Comparison of ENCODE assay signal across 17 cellular contexts in genomic region chr3:101081990-101082389, GRCh38.
"Had no signal": no experiment of that assay in that cellular context is flagged by ENCODE, and none has a peak within 500 bp of the region (broad histone marks: within the 10 kb centered on the region; RNA-seq: fewer than 3 reads in every experiment).

No MANE protein-coding gene starts in this region.

- H3K4me1 ChIP-seq: breast epithelium, lower lobe of right lung, psoas muscle, right lobe of liver had no signal

- H3K27ac ChIP-seq: breast epithelium, lower lobe of right lung, psoas muscle, right lobe of liver, transverse colon had no signal

- H3K9me3 Mint-ChIP-seq: activated naive CD4-positive, alpha-beta T cell treated with anti-CD3 and anti-CD28 coated beads, Interleukin-2, amount 50 U/mL, for 24 hours; activated T-helper 2 cell treated with anti-CD3 and anti-CD28 coated beads, Interferon-gamma antibody, Interleukin-2, Interleukin-4, amounts not matched to agents 10 μg/mL and 5 μg/mL and 100 μg/mL, durations not matched to agents 14 hours and 24 hours and 36 hours; nephron; T-helper 1 cell treated with Interleukin-12 subunit alpha and Interleukin-12 subunit beta and Interleukin-4 antibody, amounts not matched to agents 30 μg/mL and 1 μg/mL, for 36 hours had no signal

- H3K27me3 ChIP-seq: breast epithelium, right lobe of liver, transverse colon had no signal

- FAIRE-seq: colon had no signal

- H3K36me3 ChIP-seq: breast epithelium, lower lobe of right lung, right lobe of liver, transverse colon had no signal

- H3K4me1 Mint-ChIP-seq: activated naive CD4-positive, alpha-beta T cell treated with anti-CD3 and anti-CD28 coated beads, Interleukin-2, amount 50 U/mL, for 24 hours had no signal

- ATAC-seq: left cardiac atrium, lower lobe of right lung, psoas muscle, right lobe of liver had no signal

- H3K4me3 Mint-ChIP-seq: activated naive CD4-positive, alpha-beta T cell treated with anti-CD3 and anti-CD28 coated beads, Interleukin-2, amount 50 U/mL, for 24 hours; nephron; T-helper 1 cell treated with Interleukin-12 subunit alpha and Interleukin-12 subunit beta and Interleukin-4 antibody, amounts not matched to agents 30 μg/mL and 1 μg/mL, for 36 hours had no signal

- H3K9me3 ChIP-seq: breast epithelium, lower lobe of right lung, psoas muscle, right lobe of liver, transverse colon had no signal

- H3K27ac Mint-ChIP-seq: activated naive CD4-positive, alpha-beta T cell treated with anti-CD3 and anti-CD28 coated beads, Interleukin-2, amount 50 U/mL, for 24 hours; activated T-helper 2 cell treated with anti-CD3 and anti-CD28 coated beads, Interferon-gamma antibody, Interleukin-2, Interleukin-4, amounts not matched to agents 10 μg/mL and 5 μg/mL and 100 μg/mL, durations not matched to agents 14 hours and 24 hours and 36 hours; nephron; T-helper 1 cell treated with Interleukin-12 subunit alpha and Interleukin-12 subunit beta and Interleukin-4 antibody, amounts not matched to agents 30 μg/mL and 1 μg/mL, for 36 hours had no signal

- H3K4me3 ChIP-seq: breast epithelium, lower lobe of right lung, psoas muscle, right lobe of liver, transverse colon had no signal

- H3K36me3 Mint-ChIP-seq: activated naive CD4-positive, alpha-beta T cell treated with anti-CD3 and anti-CD28 coated beads, Interleukin-2, amount 50 U/mL, for 24 hours had no signal

- DNase-seq: activated CD4-positive, alpha-beta T cell treated with anti-CD3 and anti-CD28 coated beads for 48 hours; amygdala; effector CD4-positive, alpha-beta T cell; left cardiac atrium; lower lobe of right lung; psoas muscle; right lobe of liver; stimulated activated CD4-positive, alpha-beta T cell treated with anti-CD3 and anti-CD28 coated beads, Interleukin-12 subunit alpha, Interleukin-12 subunit beta, amount 100 ng/mL, for 4 hours; stimulated activated naive CD4-positive, alpha-beta T cell; substantia nigra; transverse colon had no signal
